30 cellular contexts compared by ENCODE assay signal in the genomic region with DNA sequence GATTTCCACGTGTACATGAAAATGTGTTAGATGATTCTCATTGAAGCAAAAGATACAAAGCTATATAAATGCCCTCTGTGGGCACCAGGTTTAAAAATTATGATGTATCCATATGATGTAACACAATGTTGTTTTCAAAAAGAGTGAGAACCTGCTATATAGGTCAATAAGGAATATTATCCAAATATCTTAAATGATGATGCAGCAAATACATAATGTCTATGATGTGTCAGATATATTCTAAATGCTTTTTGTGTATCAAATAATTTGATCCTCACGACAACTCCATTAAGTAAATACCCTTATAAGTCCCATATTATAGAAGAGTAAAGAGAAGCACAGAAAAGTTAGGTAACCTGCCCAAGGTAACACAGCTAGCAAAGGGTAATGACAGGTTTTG.
"Had no signal": no experiment of that assay in that cellular context is flagged by ENCODE, and none has a peak within 500 bp of the region (broad histone marks: within the 10 kb centered on the region; RNA-seq: fewer than 3 reads in every experiment).

No MANE protein-coding gene starts in this region.

- H3K27me3 ChIP-seq: ascending aorta, cardiac muscle cell had no signal

- H3K36me3 ChIP-seq: ascending aorta, cardiac muscle cell had no signal

- H3K4me3 ChIP-seq: ascending aorta, cardiac muscle cell had no signal

- H3K4me1 ChIP-seq: ascending aorta had no signal

- H3K9me3 ChIP-seq: ascending aorta had no signal

- ATAC-seq: activated CD4-positive, alpha-beta T cell treated with anti-CD3 and anti-CD28 coated beads for 36 hours; activated CD8-positive, alpha-beta memory T cell treated with anti-CD3 and anti-CD28 coated beads, Interleukin-2, amount 10 ng/mL, durations not matched to agents 7 days and 5 days; activated CD8-positive, alpha-beta T cell treated with anti-CD3 and anti-CD28 coated beads, Interleukin-2, amount 10 ng/mL, durations not matched to agents 7 days and 5 days; activated naive CD8-positive, alpha-beta T cell treated with anti-CD3 and anti-CD28 coated beads, Interleukin-2, amount 50 U/mL, for 24 hours had no signal

- DNase-seq: activated B cell treated with CpG ODN at 0.5 μM for 24 hours; activated CD4-positive, alpha-beta memory T cell treated with anti-CD3 and anti-CD28 coated beads, Interleukin-2, amount 10 ng/mL, durations not matched to agents 7 days and 5 days; activated CD4-positive, alpha-beta T cell treated with anti-CD3 and anti-CD28 coated beads for 1 hour; activated CD4-positive, alpha-beta T cell treated with anti-CD3 and anti-CD28 coated beads for 36 hours; activated CD4-positive, alpha-beta T cell treated with anti-CD3 and anti-CD28 coated beads for 48 hours; activated CD4-positive, alpha-beta T cell treated with anti-CD3 and anti-CD28 coated beads, Interleukin-2, amount 10 ng/mL, durations not matched to agents 7 days and 5 days; activated CD4-positive, alpha-beta T cell treated with anti-CD3 and anti-CD28 coated beads, Interleukin-2, amount 50 U/mL, for 48 hours; activated CD8-positive, alpha-beta memory T cell treated with anti-CD3 and anti-CD28 coated beads for 24 hours; activated CD8-positive, alpha-beta memory T cell treated with anti-CD3 and anti-CD28 coated beads, Interleukin-2, amount 10 ng/mL, durations not matched to agents 7 days and 5 days; activated CD8-positive, alpha-beta memory T cell treated with anti-CD3 and anti-CD28 coated beads, Interleukin-2, amount 50 U/mL, for 48 hours; activated CD8-positive, alpha-beta T cell treated with anti-CD3 and anti-CD28 coated beads, Interleukin-2, amount 10 ng/mL, durations not matched to agents 7 days and 5 days; activated effector memory CD4-positive, alpha-beta T cell treated with Interleukin-2 at 50 U/mL for 16 hours; activated gamma-delta T cell; activated naive CD4-positive, alpha-beta T cell treated with anti-CD3 and anti-CD28 coated beads, Interleukin-2, amount 10 ng/mL, durations not matched to agents 7 days and 5 days; activated naive CD4-positive, alpha-beta T cell treated with Interleukin-2 at 50 U/mL for 16 hours; activated naive CD8-positive, alpha-beta T cell treated with anti-CD3 and anti-CD28 coated beads, Interleukin-2, amount 10 ng/mL, durations not matched to agents 7 days and 5 days; activated naive CD8-positive, alpha-beta T cell treated with anti-CD3 and anti-CD28 coated beads, Interleukin-2, amount 50 U/mL, for 24 hours; activated T-cell treated with anti-CD3 and anti-CD28 coated beads, Interleukin-2, amount 50 U/mL, for 24 hours; activated T-cell treated with anti-CD3 and anti-CD28 coated beads, Interleukin-2, amount 50 U/mL, for 48 hours; amygdala; anterior cingulate cortex; caudate nucleus; cerebellar nuclear complex; T-helper 2 cell; T-helper 9 cell had no signal

- FAIRE-seq: bronchial epithelial cell, TTC549 had no signal

- H3K27ac ChIP-seq: ascending aorta, cardiac muscle cell, VCaP had no signal
